ENCODE assay signal across 21 cellular contexts in the genomic region with DNA sequence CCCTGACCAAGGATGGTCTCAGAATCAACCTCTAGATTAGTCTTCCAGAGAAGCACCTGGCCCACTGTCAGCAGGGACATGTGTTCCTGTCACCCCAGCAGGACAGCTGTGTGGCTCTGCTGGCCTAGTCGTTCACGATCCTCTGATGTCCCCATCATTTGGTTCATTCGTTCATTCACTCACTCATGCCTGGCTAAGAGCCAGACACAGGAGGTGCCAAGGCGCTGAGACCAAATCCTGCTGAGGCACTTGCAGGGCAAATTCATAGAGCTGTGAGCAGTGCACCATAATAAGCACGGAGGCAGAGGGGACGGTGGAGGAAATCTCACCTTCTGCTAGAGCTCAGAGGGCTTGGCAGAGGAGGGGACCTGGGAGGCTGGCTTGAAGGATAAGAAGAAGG. TPM values are rescaled to one million over a fixed set of nuclear protein-coding genes. Genes with fewer than 3 reads are reported as not detected.
DNase-seq lines count a peak whose midpoint lies in the region; ATAC-seq lines count a peak whose summit lies in the region.
"Had no signal": no experiment of that assay in that cellular context is flagged by ENCODE, and none has a peak within 500 bp of the region (broad histone marks: within the 10 kb centered on the region; RNA-seq: fewer than 3 reads in every experiment).

No MANE protein-coding gene starts in this region.

- no peaks in the 10 kb centered on the region for H3K36me3 ChIP-seq in KOPT-K1 (ENCODE audit: insufficient read depth, low read length)
- no peaks in the 10 kb centered on the region for H3K36me3 ChIP-seq in thymus (ENCODE audit: control insufficient read depth, insufficient read depth)

- intact Hi-C loops in Right ventricle myocardium superior (cut with DNase I): no loop called here
- intact Hi-C loops in right cardiac atrium (cut with DNase I): no loop called here

- H3K9me3 ChIP-seq in right cardiac atrium (ENCODE audit: control insufficient read depth, low read length) (no peaks in the 10 kb centered on the region), KOPT-K1 (ENCODE audit: insufficient read depth, low read length, poor library complexity, severe bottlenecking) (no peaks in the 10 kb centered on the region), thymus (ENCODE audit: control insufficient read depth) (no peaks in the 10 kb centered on the region)
- H3K9me3 ChIP-seq: Caco-2 had no signal

- DNase-seq in Right ventricle myocardium superior: peak; percentile 11
- DNase-seq in right cardiac atrium: no peak
- peak; percentile 43 for DNase-seq in islet precursor cell
- DNase-seq in NOMO-1 treated with DMSO at 0.1 percent for 48 hours (lab: John Stamatoyannopoulos, UW; ENCODE audit: unreplicated experiment): no peak
- DNase-seq in GDM1 (lab: John Stamatoyannopoulos, UW): no peak
- no peak for DNase-seq in DMS153 treated with DMSO at 0.1 percent for 48 hours (lab: John Stamatoyannopoulos, UW; ENCODE audit: unreplicated experiment)
- DNase-seq: ACHN, Caco-2, DMS79, NCI-H1048, NCI-H1436 treated with DMSO at 0.1 percent for 48 hours, NCI-H2029 treated with DMSO at 0.1 percent for 48 hours, NCI-H2171 treated with DMSO at 0.1 percent for 48 hours, NCI-H446 treated with DMSO at 0.1 percent for 48 hours, NCI-H748 treated with DMSO at 0.1 percent for 48 hours had no signal

- H3K27ac ChIP-seq in right cardiac atrium (ENCODE audit: low read length): no peak overlapping the region
- H3K27ac ChIP-seq in KOPT-K1 (ENCODE audit: low read depth, low read length, poor library complexity, severe bottlenecking): peak overlapping the region; percentile 77
- H3K27ac ChIP-seq in thymus (ENCODE audit: low read depth): peak overlapping the region; percentile 92
- H3K27ac ChIP-seq: KMS-11 had no signal

- no peaks in the 10 kb centered on the region for H3K27me3 ChIP-seq in right cardiac atrium (ENCODE audit: control insufficient read depth, insufficient read depth)
- H3K27me3 ChIP-seq in thymus (ENCODE audit: control insufficient read depth, insufficient read depth): no peaks in the 10 kb centered on the region

- 78% methylated on average over 6 of the region's 6 CpGs for WGBS in right cardiac atrium
- 76% methylated on average over 6 of the region's 6 CpGs for WGBS in thymus

- no peak overlapping the region for H3K4me3 ChIP-seq in right cardiac atrium (ENCODE audit: low read length)
- H3K4me3 ChIP-seq in thymus (ENCODE audit: low read length): no peak overlapping the region

- ATAC-seq in Right ventricle myocardium superior (ENCODE audit: poor library complexity) (no peak), right cardiac atrium (no peak)
- ATAC-seq: HCT116, Panc1 had no signal

- H3K4me1 ChIP-seq in right cardiac atrium (ENCODE audit: control insufficient read depth, insufficient read depth, low read length): no peaks in the 10 kb centered on the region
- peaks cover 45% of the 10 kb centered on the region for H3K4me1 ChIP-seq in thymus (ENCODE audit: control insufficient read depth, insufficient read depth, low read length)
- H3K4me1 ChIP-seq: Caco-2 had no signal

RNA-seq across cellular contexts. Expression of a gene that starts 49.9 kb away (rescaled TPM):
- 15.2 TPM for total RNA-seq in Right ventricle myocardium superior
- 10 to 100 TPM; 17.1 to 30.5 (median 21.2) TPM for total RNA-seq in right cardiac atrium
- 8.6 TPM for polyA plus RNA-seq in right cardiac atrium
- 2.9 TPM for polyA plus RNA-seq in thymus
- total RNA-seq: MCF 10A had no signal

Comparison
In these comparisons a context has a peak if more than half of its experiments do, and no peak if none do; other contexts are left out.
1. DNase-seq: peak in Right ventricle myocardium superior (single experiment) and islet precursor cell (single experiment); none in right cardiac atrium (0 of 3), NOMO-1 treated with DMSO at 0.1 percent for 48 hours (single experiment), GDM1 (single experiment) and DMS153 treated with DMSO at 0.1 percent for 48 hours (single experiment).